21 cellular contexts compared by ENCODE assay signal in the genomic region with DNA sequence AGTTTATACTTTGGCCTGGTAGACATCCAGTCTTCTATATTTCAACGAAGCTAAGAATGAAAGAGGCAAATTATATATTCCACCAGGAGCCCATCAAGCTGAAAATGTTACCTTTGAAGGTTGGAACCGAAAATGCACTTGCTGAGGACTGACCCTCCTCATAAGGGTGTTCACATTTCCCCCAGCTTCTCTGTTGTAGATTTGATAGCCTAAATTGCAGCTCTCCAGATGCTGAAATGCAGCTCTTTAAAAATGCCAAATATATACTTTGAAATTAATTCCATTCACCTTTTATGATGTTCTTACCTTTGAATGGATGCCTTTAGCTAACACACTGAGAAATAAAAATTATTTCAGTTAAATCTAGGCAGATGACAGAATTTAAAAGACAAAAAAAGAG. TPM values are rescaled to one million over a fixed set of nuclear protein-coding genes. Genes with fewer than 3 reads are reported as not detected.
DNase-seq lines count a peak whose midpoint lies in the region; ATAC-seq and TF ChIP-seq lines count a peak whose summit lies in the region.
"Had no signal": no experiment of that assay in that cellular context is flagged by ENCODE, and none has a peak within 500 bp of the region (broad histone marks: within the 10 kb centered on the region; RNA-seq: fewer than 3 reads in every experiment).

No MANE protein-coding gene starts in this region.

- H3K27me3 ChIP-seq in mammary epithelial cell (ENCODE audit: insufficient read depth, low read length) (no peaks in the 10 kb centered on the region), SJCRH30 (no peaks in the 10 kb centered on the region), iPS-18a (ENCODE audit: control insufficient read depth, insufficient read depth, low read length) (no peaks in the 10 kb centered on the region), smooth muscle cell (ENCODE audit: low read depth) (peaks cover 32% of the 10 kb centered on the region)
- H3K27me3 ChIP-seq: foreskin keratinocyte had no signal

- no peak for DNase-seq in MCF 10A (ENCODE audit: unreplicated experiment)
- no peak for DNase-seq in mammary epithelial cell
- DNase-seq in SJCRH30, result no peak
- DNase-seq in smooth muscle cell (lab: John Stamatoyannopoulos, UW; ENCODE audit: unreplicated experiment), result no peak
- DNase-seq in immature natural killer cell, result no peak
- no peak for DNase-seq in NCI-H146 treated with DMSO at 0.1 percent for 48 hours (lab: John Stamatoyannopoulos, UW; ENCODE audit: unreplicated experiment)
- DNase-seq: activated CD8-positive, alpha-beta T cell treated with anti-CD3 and anti-CD28 coated beads, Interleukin-2, amount 10 ng/mL, durations not matched to agents 7 days and 5 days; activated effector memory CD4-positive, alpha-beta T cell treated with anti-CD3 and anti-CD28 coated beads, Interleukin-2, amount 50 U/mL, for 16 hours; activated T-cell treated with anti-CD3 and anti-CD28 coated beads for 4 hours; AML-193; CD8-positive, alpha-beta T cell; effector CD8-positive, alpha-beta T cell; foreskin keratinocyte; GDM1; IMR-90; NCI-H446; occipital lobe had no signal

- H3K9ac ChIP-seq in mammary epithelial cell (ENCODE audit: insufficient read depth, low read length) (no peak overlapping the region), iPS-18a (ENCODE audit: low read length) (no peak overlapping the region), smooth muscle cell (ENCODE audit: low read depth) (no peak overlapping the region)

- H3K36me3 ChIP-seq in mammary epithelial cell (ENCODE audit: insufficient read depth, low read length) (no peaks in the 10 kb centered on the region), SJCRH30 (no peaks in the 10 kb centered on the region), iPS-18a (ENCODE audit: control insufficient read depth, low read depth, low read length) (no peaks in the 10 kb centered on the region), smooth muscle cell (ENCODE audit: low read depth) (no peaks in the 10 kb centered on the region)
- H3K36me3 ChIP-seq: HAP-1 had no signal

- H3K27ac ChIP-seq in mammary epithelial cell (ENCODE audit: insufficient read depth, low read depth, low read length) (no peak overlapping the region), SJCRH30 (no peak overlapping the region), iPS-18a (ENCODE audit: low read length) (no peak overlapping the region), smooth muscle cell (ENCODE audit: low read depth) (no peak overlapping the region)
- H3K27ac ChIP-seq: foreskin keratinocyte had no signal

- H3K4me3 ChIP-seq in mammary epithelial cell (replicated peaks in 1 of 3; ENCODE audit: insufficient read depth in 1 of 3, low read depth in 2 of 3, low read length in 3 of 3), result no peak overlapping the region
- H3K4me3 ChIP-seq in SJCRH30, result peak overlapping the region; percentile 86
- peak overlapping the region; percentile 80 for H3K4me3 ChIP-seq in iPS-18a (ENCODE audit: low read length)
- H3K4me3 ChIP-seq in smooth muscle cell, result peak overlapping the region; percentile 96

- intact Hi-C loops in MCF 10A (cut with micrococcal nuclease) (loop anchor here (5.0 to 10.0 kb wide), 2 partner anchors 133 to 140 kb away; no protein-coding TSS in a partner anchor), mammary epithelial cell (cut with micrococcal nuclease) (loop anchor here (2.0 to 10.0 kb wide), 3 partner anchors 71 to 697 kb away; no protein-coding TSS in a partner anchor)

- no peak for ATAC-seq in HG03378 (IDR thresholded peaks at IDR 0.05; ENCODE audit: unreplicated experiment)
- ATAC-seq: activated CD8-positive, alpha-beta T cell treated with anti-CD3 and anti-CD28 coated beads, Interleukin-2, amount 10 ng/mL, durations not matched to agents 7 days and 5 days; CD8-positive, alpha-beta T cell had no signal

- no peak for TF ChIP-seq CTCF in MCF 10A (IDR thresholded peaks at IDR 0.05; ENCODE audit: unreplicated experiment)
- TF ChIP-seq CTCF in mammary epithelial cell (conservative IDR thresholded peaks at IDR 0.05 in 1 of 2, IDR thresholded peaks at IDR 0.05 in 1 of 2; ENCODE audit: extremely low read depth in 1 of 2, insufficient read depth in 1 of 2, low read depth in 1 of 2, low read length in 2 of 2), result no peak
- TF ChIP-seq CTCF in smooth muscle cell (IDR thresholded peaks at IDR 0.05; ENCODE audit: borderline replicate concordance, insufficient read depth, poor library complexity, severe bottlenecking), result no peak

- H3K9me3 ChIP-seq in mammary epithelial cell (replicated peaks; ENCODE audit: insufficient read depth, low read length) (no peaks in the 10 kb centered on the region), SJCRH30 (replicated peaks) (no peaks in the 10 kb centered on the region), iPS-18a (ENCODE audit: control insufficient read depth, low read depth, low read length) (no peaks in the 10 kb centered on the region), smooth muscle cell (replicated peaks; ENCODE audit: low read depth) (no peaks in the 10 kb centered on the region)
- H3K9me3 ChIP-seq: HAP-1 had no signal

- H3K4me1 Mint-ChIP-seq in MCF 10A (ENCODE audit: insufficient read depth, unreplicated experiment), result peaks cover 6% of the 10 kb centered on the region
- H3K4me1 Mint-ChIP-seq in immature natural killer cell, result no peaks in the 10 kb centered on the region

- H2AFZ ChIP-seq in mammary epithelial cell (ENCODE audit: low read depth, low read length) (no peak overlapping the region), smooth muscle cell (ENCODE audit: low read depth) (no peak overlapping the region)

- BruUV-seq in MCF 10A (replicated peaks; lab: Mats Ljungman, UMichigan) (no TSS peak), mammary epithelial cell (replicated peaks; lab: Mats Ljungman, UMichigan) (no TSS peak)

- H3K4me3 Mint-ChIP-seq in MCF 10A (ENCODE audit: unreplicated experiment) (peak overlapping the region; percentile 86), immature natural killer cell (no peak overlapping the region)
- H3K4me3 Mint-ChIP-seq: activated CD8-positive, alpha-beta T cell treated with anti-CD3 and anti-CD28 coated beads, Interleukin-2, amount 10 ng/mL, durations not matched to agents 7 days and 5 days; CD8-positive, alpha-beta T cell had no signal

- WGBS in mammary epithelial cell (ENCODE audit: low coverage, missing lambda C conversion rate), result 97% methylated on average over 2 of the region's 2 CpGs
- 64% methylated on average over 2 of the region's 2 CpGs for WGBS in smooth muscle cell (ENCODE audit: low lambda C conversion rate)

- H3K27ac Mint-ChIP-seq in MCF 10A (ENCODE audit: low read depth, unreplicated experiment), result no peak overlapping the region
- no peak overlapping the region for H3K27ac Mint-ChIP-seq in immature natural killer cell
- H3K27ac Mint-ChIP-seq: activated CD8-positive, alpha-beta T cell treated with anti-CD3 and anti-CD28 coated beads, Interleukin-2, amount 10 ng/mL, durations not matched to agents 7 days and 5 days; CD8-positive, alpha-beta T cell had no signal

- dilution Hi-C loops in mammary epithelial cell (cut with HindIII; ENCODE audit: low sequenced_read_pairs), result no loop called here

- H3F3A ChIP-seq in smooth muscle cell (ENCODE audit: low read depth), result no peaks in the 10 kb centered on the region

- H3K79me2 ChIP-seq in mammary epithelial cell (ENCODE audit: insufficient read depth, low read length) (peaks cover 30% of the 10 kb centered on the region), smooth muscle cell (ENCODE audit: low read depth) (no peaks in the 10 kb centered on the region)

- H3K36me3 Mint-ChIP-seq in MCF 10A (ENCODE audit: insufficient read depth, unreplicated experiment) (peaks cover 10% of the 10 kb centered on the region), immature natural killer cell (peaks cover 0 to 4% (median 3%) of the 10 kb centered on the region in 3 donors)
- H3K36me3 Mint-ChIP-seq: CD8-positive, alpha-beta T cell had no signal

- H3K9me3 Mint-ChIP-seq in MCF 10A (ENCODE audit: unreplicated experiment), result no peaks in the 10 kb centered on the region
- peaks cover 7 to 44% (median 15%) of the 10 kb centered on the region in 6 donors for H3K9me3 Mint-ChIP-seq in immature natural killer cell

- in situ Hi-C loops in mammary epithelial cell (cut with MboI; ENCODE audit: low sequenced_read_pairs in 2 of 2), result no loop called here

- CTCF ChIA-PET in MCF 10A (lab: Yijun Ruan, JAX), result interaction anchor here (0.6 to 1.0 kb wide), 5 partner anchors 40 to 580 kb away, joined by 3 to 7 read pairs (median 3); no protein-coding TSS in a partner anchor
- CTCF ChIA-PET in mammary epithelial cell (lab: Charles Lee; ENCODE audit: low non-redundant PET), result no interaction called here

- H3K4me1 ChIP-seq in mammary epithelial cell (ENCODE audit: insufficient read depth, low read length) (peaks cover 16% of the 10 kb centered on the region), SJCRH30 (peaks cover 5% of the 10 kb centered on the region), iPS-18a (ENCODE audit: control insufficient read depth, low read depth, low read length) (peaks cover 24% of the 10 kb centered on the region), smooth muscle cell (ENCODE audit: low read depth) (peaks cover 20% of the 10 kb centered on the region)
- H3K4me1 ChIP-seq: foreskin keratinocyte had no signal

- H3K4me2 ChIP-seq in mammary epithelial cell (ENCODE audit: insufficient read depth, low read depth, low read length) (no peak overlapping the region), smooth muscle cell (no peak overlapping the region)

- POLR2A ChIA-PET in MCF 10A (lab: Yijun Ruan, JAX), result interaction anchor here (1.3 kb wide), 1 partner anchor 8 kb away, joined by 4 read pairs; no protein-coding TSS in a partner anchor

- H3K27me3 Mint-ChIP-seq in MCF 10A (ENCODE audit: insufficient read depth, unreplicated experiment) (no peaks in the 10 kb centered on the region), immature natural killer cell (ENCODE audit: low read depth in 3 of 3) (peaks cover 2 to 16% (median 7%) of the 10 kb centered on the region in 3 donors)

- no peaks in the 10 kb centered on the region for H4K20me1 ChIP-seq in mammary epithelial cell (ENCODE audit: insufficient read depth, low read length)
- H4K20me1 ChIP-seq in smooth muscle cell (ENCODE audit: low read depth), result no peaks in the 10 kb centered on the region

RNA-seq across cellular contexts. Expression of a gene that starts 1.8 kb away (rescaled TPM):
- 9.0 and 11.7 TPM in 2 replicates for total RNA-seq in MCF 10A (2022)
- total RNA-seq in mammary epithelial cell, result 10 to 100 TPM in 1 of 2 donors, 1 to 10 TPM in 1; 2.5 to 10.7 TPM
- 2.7 TPM for polyA plus RNA-seq in mammary epithelial cell
- polyA minus RNA-seq in mammary epithelial cell, result 6.9 TPM
- total RNA-seq in SJCRH30 (2014; rRNA removed; shearing (Covaris generic)), result 7.2 and 7.3 TPM in 2 replicates
- total RNA-seq in smooth muscle cell, result 4.8 and 5.6 TPM in 2 replicates
- polyA plus RNA-seq in smooth muscle cell, result 0.71 and 1.0 TPM in 2 replicates
- polyA plus RNA-seq in immature natural killer cell, result not detected
- total RNA-seq: activated CD8-positive, alpha-beta T cell treated with anti-CD3 and anti-CD28 coated beads, Interleukin-2, amount 10 ng/mL, durations not matched to agents 7 days and 5 days; CD8-positive, alpha-beta T cell; T-helper 1 cell treated with Interleukin-12 subunit alpha and Interleukin-12 subunit beta and Interleukin-4 antibody, amounts not matched to agents 30 ng/mL and 1 ng/mL, for 36 hours had no signal

Comparison
In these comparisons a context has a peak if more than half of its experiments do, and no peak if none do; other contexts are left out.
1. H3K4me3 ChIP-seq: peak in SJCRH30 (single experiment), iPS-18a (single experiment) and smooth muscle cell (single experiment); none in mammary epithelial cell (0 of 3).